ENCODE assay signal across 1 cellular context in the genomic region with DNA sequence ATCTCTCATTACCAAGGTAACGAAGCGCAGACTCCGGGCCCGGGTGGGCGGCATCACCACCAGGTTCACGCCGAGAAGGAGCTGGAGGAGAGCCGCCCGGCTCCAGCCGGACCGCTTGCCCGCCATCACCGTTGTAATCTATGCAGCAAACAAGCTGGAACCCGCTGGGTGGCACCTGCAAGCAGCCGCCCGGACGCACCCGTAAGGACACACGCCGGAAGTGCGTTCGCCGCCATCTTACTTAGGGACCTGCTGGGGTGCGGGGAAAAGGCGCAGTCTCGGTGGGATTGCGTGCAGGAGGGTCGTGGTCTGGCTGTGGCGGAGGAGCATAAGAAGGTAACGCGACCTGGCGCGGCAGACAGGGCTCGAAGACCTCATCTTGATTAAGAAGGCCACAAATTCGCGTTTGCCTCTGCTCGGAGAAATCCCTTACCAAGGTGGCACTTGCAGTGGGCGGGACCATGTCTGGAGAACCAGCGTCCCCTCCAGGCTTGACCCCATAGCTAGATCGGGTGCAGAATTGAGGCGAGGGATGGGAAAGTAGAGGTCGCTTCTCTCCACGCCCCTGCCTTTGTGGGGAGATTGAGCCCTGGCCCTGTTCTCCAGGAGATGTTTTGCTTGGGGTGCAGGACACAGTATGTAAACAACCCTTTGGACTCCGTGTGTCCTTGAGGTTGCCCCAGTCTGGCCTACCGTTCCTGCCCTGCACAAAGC.
A peak's percentile ranks its signal among the peaks of the same experiment; 100 is the strongest.
TF ChIP-seq lines count a peak whose summit lies in the region.

A gene with protein sequence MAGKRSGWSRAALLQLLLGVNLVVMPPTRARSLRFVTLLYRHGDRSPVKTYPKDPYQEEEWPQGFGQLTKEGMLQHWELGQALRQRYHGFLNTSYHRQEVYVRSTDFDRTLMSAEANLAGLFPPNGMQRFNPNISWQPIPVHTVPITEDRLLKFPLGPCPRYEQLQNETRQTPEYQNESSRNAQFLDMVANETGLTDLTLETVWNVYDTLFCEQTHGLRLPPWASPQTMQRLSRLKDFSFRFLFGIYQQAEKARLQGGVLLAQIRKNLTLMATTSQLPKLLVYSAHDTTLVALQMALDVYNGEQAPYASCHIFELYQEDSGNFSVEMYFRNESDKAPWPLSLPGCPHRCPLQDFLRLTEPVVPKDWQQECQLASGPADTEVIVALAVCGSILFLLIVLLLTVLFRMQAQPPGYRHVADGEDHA (minus strand): TSS at position 151 of the 714 bp plus-strand sequence. CDS start 25 bp downstream, at position 126.

TF ChIP-seq in HepG2, 621 proteins besides CTCF, POLR2A, EP300 and RAD21 (continued from another document and continues in another):
- TF ChIP-seq, protein P1, sequence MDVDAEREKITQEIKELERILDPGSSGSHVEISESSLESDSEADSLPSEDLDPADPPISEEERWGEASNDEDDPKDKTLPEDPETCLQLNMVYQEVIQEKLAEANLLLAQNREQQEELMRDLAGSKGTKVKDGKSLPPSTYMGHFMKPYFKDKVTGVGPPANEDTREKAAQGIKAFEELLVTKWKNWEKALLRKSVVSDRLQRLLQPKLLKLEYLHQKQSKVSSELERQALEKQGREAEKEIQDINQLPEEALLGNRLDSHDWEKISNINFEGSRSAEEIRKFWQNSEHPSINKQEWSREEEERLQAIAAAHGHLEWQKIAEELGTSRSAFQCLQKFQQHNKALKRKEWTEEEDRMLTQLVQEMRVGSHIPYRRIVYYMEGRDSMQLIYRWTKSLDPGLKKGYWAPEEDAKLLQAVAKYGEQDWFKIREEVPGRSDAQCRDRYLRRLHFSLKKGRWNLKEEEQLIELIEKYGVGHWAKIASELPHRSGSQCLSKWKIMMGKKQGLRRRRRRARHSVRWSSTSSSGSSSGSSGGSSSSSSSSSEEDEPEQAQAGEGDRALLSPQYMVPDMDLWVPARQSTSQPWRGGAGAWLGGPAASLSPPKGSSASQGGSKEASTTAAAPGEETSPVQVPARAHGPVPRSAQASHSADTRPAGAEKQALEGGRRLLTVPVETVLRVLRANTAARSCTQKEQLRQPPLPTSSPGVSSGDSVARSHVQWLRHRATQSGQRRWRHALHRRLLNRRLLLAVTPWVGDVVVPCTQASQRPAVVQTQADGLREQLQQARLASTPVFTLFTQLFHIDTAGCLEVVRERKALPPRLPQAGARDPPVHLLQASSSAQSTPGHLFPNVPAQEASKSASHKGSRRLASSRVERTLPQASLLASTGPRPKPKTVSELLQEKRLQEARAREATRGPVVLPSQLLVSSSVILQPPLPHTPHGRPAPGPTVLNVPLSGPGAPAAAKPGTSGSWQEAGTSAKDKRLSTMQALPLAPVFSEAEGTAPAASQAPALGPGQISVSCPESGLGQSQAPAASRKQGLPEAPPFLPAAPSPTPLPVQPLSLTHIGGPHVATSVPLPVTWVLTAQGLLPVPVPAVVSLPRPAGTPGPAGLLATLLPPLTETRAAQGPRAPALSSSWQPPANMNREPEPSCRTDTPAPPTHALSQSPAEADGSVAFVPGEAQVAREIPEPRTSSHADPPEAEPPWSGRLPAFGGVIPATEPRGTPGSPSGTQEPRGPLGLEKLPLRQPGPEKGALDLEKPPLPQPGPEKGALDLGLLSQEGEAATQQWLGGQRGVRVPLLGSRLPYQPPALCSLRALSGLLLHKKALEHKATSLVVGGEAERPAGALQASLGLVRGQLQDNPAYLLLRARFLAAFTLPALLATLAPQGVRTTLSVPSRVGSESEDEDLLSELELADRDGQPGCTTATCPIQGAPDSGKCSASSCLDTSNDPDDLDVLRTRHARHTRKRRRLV (CRISPR knock-in tag; IDR thresholded peaks at IDR 0.05) = peak; percentile 93
- peak; percentile 91 for TF ChIP-seq ASH2L (IDR thresholded peaks at IDR 0.05; ENCODE audit: insufficient read length, low read depth, low read length)
- TF ChIP-seq IRX3 (CRISPR knock-in tag; IDR thresholded peaks at IDR 0.05; ENCODE audit: borderline replicate concordance, low read depth) = peak; percentile 61; the same call in 1 of the 2 replicates
- TF ChIP-seq ZNF547 (CRISPR knock-in tag; IDR thresholded peaks at IDR 0.05) = peak; percentile 96
- TF ChIP-seq BHLHE40 (IDR thresholded peaks at IDR 0.05; ENCODE audit: low read length) = peak; percentile 52; the same call in 1 of the 2 replicates
- TF ChIP-seq, protein P2, sequence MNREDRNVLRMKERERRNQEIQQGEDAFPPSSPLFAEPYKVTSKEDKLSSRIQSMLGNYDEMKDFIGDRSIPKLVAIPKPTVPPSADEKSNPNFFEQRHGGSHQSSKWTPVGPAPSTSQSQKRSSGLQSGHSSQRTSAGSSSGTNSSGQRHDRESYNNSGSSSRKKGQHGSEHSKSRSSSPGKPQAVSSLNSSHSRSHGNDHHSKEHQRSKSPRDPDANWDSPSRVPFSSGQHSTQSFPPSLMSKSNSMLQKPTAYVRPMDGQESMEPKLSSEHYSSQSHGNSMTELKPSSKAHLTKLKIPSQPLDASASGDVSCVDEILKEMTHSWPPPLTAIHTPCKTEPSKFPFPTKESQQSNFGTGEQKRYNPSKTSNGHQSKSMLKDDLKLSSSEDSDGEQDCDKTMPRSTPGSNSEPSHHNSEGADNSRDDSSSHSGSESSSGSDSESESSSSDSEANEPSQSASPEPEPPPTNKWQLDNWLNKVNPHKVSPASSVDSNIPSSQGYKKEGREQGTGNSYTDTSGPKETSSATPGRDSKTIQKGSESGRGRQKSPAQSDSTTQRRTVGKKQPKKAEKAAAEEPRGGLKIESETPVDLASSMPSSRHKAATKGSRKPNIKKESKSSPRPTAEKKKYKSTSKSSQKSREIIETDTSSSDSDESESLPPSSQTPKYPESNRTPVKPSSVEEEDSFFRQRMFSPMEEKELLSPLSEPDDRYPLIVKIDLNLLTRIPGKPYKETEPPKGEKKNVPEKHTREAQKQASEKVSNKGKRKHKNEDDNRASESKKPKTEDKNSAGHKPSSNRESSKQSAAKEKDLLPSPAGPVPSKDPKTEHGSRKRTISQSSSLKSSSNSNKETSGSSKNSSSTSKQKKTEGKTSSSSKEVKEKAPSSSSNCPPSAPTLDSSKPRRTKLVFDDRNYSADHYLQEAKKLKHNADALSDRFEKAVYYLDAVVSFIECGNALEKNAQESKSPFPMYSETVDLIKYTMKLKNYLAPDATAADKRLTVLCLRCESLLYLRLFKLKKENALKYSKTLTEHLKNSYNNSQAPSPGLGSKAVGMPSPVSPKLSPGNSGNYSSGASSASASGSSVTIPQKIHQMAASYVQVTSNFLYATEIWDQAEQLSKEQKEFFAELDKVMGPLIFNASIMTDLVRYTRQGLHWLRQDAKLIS (CRISPR knock-in tag; IDR thresholded peaks at IDR 0.05) = 0 out of 2 replicates have a peak, but pooled peaks have one; percentile 54
- TF ChIP-seq EHMT2 (IDR thresholded peaks at IDR 0.05; ENCODE audit: borderline replicate concordance, low read depth, low read length) = no peak
- TF ChIP-seq JDP2 (CRISPR knock-in tag; IDR thresholded peaks at IDR 0.05; ENCODE audit: borderline replicate concordance) = no peak
- TF ChIP-seq, protein P3, sequence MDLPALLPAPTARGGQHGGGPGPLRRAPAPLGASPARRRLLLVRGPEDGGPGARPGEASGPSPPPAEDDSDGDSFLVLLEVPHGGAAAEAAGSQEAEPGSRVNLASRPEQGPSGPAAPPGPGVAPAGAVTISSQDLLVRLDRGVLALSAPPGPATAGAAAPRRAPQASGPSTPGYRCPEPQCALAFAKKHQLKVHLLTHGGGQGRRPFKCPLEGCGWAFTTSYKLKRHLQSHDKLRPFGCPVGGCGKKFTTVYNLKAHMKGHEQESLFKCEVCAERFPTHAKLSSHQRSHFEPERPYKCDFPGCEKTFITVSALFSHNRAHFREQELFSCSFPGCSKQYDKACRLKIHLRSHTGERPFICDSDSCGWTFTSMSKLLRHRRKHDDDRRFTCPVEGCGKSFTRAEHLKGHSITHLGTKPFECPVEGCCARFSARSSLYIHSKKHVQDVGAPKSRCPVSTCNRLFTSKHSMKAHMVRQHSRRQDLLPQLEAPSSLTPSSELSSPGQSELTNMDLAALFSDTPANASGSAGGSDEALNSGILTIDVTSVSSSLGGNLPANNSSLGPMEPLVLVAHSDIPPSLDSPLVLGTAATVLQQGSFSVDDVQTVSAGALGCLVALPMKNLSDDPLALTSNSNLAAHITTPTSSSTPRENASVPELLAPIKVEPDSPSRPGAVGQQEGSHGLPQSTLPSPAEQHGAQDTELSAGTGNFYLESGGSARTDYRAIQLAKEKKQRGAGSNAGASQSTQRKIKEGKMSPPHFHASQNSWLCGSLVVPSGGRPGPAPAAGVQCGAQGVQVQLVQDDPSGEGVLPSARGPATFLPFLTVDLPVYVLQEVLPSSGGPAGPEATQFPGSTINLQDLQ (CRISPR knock-in tag; IDR thresholded peaks at IDR 0.05) = no peak; the same call in 1 of the 2 replicates
- no peak for TF ChIP-seq ZNF670 (CRISPR knock-in tag; IDR thresholded peaks at IDR 0.05; ENCODE audit: borderline replicate concordance)
- TF ChIP-seq HDAC6 (IDR thresholded peaks at IDR 0.05; ENCODE audit: low read depth, low read length) = no peak
- TF ChIP-seq ATF7-NPFF (CRISPR knock-in tag; IDR thresholded peaks at IDR 0.05; ENCODE audit: low read depth) = no peak
- no peak for TF ChIP-seq RFX1 (IDR thresholded peaks at IDR 0.05)
- TF ChIP-seq MBNL3 (CRISPR knock-in tag; conservative IDR thresholded peaks at IDR 0.05) = no peak
- peak; percentile 95 for TF ChIP-seq GLI4 (CRISPR knock-in tag; IDR thresholded peaks at IDR 0.05; ENCODE audit: borderline replicate concordance)
- TF ChIP-seq RCOR2 (CRISPR knock-in tag; IDR thresholded peaks at IDR 0.05) = 0 out of 2 replicates have a peak, but pooled peaks have one; percentile 37
- no peak for TF ChIP-seq ATF1 (CRISPR knock-in tag; IDR thresholded peaks at IDR 0.05)
- no peak for TF ChIP-seq ZNF30 (CRISPR knock-in tag; IDR thresholded peaks at IDR 0.05)
- TF ChIP-seq, protein P4, sequence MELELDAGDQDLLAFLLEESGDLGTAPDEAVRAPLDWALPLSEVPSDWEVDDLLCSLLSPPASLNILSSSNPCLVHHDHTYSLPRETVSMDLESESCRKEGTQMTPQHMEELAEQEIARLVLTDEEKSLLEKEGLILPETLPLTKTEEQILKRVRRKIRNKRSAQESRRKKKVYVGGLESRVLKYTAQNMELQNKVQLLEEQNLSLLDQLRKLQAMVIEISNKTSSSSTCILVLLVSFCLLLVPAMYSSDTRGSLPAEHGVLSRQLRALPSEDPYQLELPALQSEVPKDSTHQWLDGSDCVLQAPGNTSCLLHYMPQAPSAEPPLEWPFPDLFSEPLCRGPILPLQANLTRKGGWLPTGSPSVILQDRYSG (CRISPR knock-in tag; IDR thresholded peaks at IDR 0.05) = no peak; the same call in 1 of the 2 replicates
- TF ChIP-seq NCOA2 (CRISPR knock-in tag; IDR thresholded peaks at IDR 0.05) = peak; percentile 55
- peak; percentile 80 for TF ChIP-seq CENPT (CRISPR knock-in tag; IDR thresholded peaks at IDR 0.05; ENCODE audit: low read depth)
- TF ChIP-seq HNRNPLL (IDR thresholded peaks at IDR 0.05; ENCODE audit: low read depth, low read length, poor library complexity, severe bottlenecking) = peak; percentile 94
- TF ChIP-seq, protein P5, sequence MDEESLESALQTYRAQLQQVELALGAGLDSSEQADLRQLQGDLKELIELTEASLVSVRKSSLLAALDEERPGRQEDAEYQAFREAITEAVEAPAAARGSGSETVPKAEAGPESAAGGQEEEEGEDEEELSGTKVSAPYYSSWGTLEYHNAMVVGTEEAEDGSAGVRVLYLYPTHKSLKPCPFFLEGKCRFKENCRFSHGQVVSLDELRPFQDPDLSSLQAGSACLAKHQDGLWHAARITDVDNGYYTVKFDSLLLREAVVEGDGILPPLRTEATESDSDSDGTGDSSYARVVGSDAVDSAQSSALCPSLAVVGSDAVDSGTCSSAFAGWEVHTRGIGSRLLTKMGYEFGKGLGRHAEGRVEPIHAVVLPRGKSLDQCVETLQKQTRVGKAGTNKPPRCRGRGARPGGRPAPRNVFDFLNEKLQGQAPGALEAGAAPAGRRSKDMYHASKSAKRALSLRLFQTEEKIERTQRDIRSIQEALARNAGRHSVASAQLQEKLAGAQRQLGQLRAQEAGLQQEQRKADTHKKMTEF (CRISPR knock-in tag; IDR thresholded peaks at IDR 0.05) = peak; percentile 96
- TF ChIP-seq, protein P6, sequence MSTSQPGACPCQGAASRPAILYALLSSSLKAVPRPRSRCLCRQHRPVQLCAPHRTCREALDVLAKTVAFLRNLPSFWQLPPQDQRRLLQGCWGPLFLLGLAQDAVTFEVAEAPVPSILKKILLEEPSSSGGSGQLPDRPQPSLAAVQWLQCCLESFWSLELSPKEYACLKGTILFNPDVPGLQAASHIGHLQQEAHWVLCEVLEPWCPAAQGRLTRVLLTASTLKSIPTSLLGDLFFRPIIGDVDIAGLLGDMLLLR (CRISPR knock-in tag; IDR thresholded peaks at IDR 0.05) = peak; percentile 82; the same call in 1 of the 2 replicates
- TF ChIP-seq PRPF4 (IDR thresholded peaks at IDR 0.05; ENCODE audit: low read depth, low read length, poor library complexity, severe bottlenecking) = no peak
- TF ChIP-seq, protein P7, sequence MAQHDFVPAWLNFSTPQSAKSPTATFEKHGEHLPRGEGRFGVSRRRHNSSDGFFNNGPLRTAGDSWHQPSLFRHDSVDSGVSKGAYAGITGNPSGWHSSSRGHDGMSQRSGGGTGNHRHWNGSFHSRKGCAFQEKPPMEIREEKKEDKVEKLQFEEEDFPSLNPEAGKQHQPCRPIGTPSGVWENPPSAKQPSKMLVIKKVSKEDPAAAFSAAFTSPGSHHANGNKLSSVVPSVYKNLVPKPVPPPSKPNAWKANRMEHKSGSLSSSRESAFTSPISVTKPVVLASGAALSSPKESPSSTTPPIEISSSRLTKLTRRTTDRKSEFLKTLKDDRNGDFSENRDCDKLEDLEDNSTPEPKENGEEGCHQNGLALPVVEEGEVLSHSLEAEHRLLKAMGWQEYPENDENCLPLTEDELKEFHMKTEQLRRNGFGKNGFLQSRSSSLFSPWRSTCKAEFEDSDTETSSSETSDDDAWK (CRISPR knock-in tag; IDR thresholded peaks at IDR 0.05) = no peak
- peak; percentile 68 for TF ChIP-seq IKZF4 (CRISPR knock-in tag; IDR thresholded peaks at IDR 0.05; ENCODE audit: borderline replicate concordance, low read depth, not compliant biosample characterization)
- no peak for TF ChIP-seq ZNF10 (CRISPR knock-in tag; IDR thresholded peaks at IDR 0.05; ENCODE audit: borderline replicate concordance, low read depth)
- peak; percentile 91 for TF ChIP-seq SATB2 (CRISPR knock-in tag; IDR thresholded peaks at IDR 0.05)
- TF ChIP-seq, protein P8, sequence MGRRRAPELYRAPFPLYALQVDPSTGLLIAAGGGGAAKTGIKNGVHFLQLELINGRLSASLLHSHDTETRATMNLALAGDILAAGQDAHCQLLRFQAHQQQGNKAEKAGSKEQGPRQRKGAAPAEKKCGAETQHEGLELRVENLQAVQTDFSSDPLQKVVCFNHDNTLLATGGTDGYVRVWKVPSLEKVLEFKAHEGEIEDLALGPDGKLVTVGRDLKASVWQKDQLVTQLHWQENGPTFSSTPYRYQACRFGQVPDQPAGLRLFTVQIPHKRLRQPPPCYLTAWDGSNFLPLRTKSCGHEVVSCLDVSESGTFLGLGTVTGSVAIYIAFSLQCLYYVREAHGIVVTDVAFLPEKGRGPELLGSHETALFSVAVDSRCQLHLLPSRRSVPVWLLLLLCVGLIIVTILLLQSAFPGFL (CRISPR knock-in tag; IDR thresholded peaks at IDR 0.05) = no peak
